ENCODE assay signal across 8 cellular contexts in the genomic region with DNA sequence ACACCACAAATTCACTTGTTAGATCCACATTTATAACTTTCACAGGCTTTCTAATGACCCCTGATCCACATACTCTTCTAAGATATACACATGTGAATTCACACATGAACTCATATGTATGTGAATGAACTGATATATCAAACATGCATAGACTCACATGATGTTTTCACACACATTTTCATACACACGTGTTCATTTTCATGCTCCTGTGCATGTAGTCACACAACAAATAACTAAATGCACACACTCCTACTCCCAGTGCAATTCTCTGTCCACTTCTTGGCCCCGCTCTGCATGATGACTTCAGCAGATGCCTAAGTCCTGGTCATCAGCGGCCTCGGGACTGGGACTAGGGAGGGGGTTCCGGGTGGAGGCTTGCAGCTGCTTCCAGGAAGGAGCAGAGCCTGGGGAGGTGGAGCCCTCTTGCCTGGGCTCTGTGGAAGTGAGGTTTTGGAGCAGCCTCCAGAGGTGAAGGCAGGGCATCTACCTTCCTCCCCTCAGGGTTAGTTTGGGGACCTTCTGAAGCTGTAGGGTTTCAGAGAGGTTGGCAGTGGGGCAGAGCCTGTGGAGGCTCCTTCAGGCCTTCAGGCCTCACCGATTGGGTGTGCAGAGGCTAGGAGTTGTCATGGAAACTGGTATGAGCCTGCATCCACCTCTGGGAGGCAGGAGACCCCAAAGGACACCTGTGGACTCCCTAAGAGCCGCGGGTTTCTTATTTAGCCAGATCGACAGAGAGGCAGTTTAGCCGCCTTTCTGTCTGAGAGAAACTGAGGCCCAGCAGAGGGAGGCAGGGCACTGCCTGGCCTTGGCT. TPM values are rescaled to one million over a fixed set of nuclear protein-coding genes. Genes with fewer than 3 reads are reported as not detected.
DNase-seq lines count a peak whose midpoint lies in the region; ATAC-seq and TF ChIP-seq lines count a peak whose summit lies in the region.

No MANE protein-coding gene starts in this region.

- intact Hi-C loops in activated T-helper 1 cell treated with anti-CD3 and anti-CD28 coated beads, Interleukin-12 subunit alpha, Interleukin-12 subunit beta, Interleukin-2, Interleukin-4 antibody, amounts not matched to agents 30 ng/mL and 10 ng/mL and 1 ng/mL, durations not matched to agents 14 hours and 24 hours and 36 hours (cut with micrococcal nuclease), result no loop called here

- ATAC-seq in omental fat pad (ENCODE audit: low FRiP score) (peak; percentile 37), GM18498 (IDR thresholded peaks at IDR 0.05; ENCODE audit: unreplicated experiment) (no peak)

- H3K4me3 Mint-ChIP-seq in activated T-helper 1 cell treated with anti-CD3 and anti-CD28 coated beads, Interleukin-12 subunit alpha, Interleukin-12 subunit beta, Interleukin-2, Interleukin-4 antibody, amounts not matched to agents 30 ng/mL and 10 ng/mL and 1 ng/mL, durations not matched to agents 14 hours and 24 hours and 36 hours, result peak overlapping the region; percentile 76

- no peak for TF ChIP-seq CTCF in omental fat pad (IDR thresholded peaks at IDR 0.05)

- peaks cover 20% of the 10 kb centered on the region for H3K4me1 Mint-ChIP-seq in activated T-helper 1 cell treated with anti-CD3 and anti-CD28 coated beads, Interleukin-12 subunit alpha, Interleukin-12 subunit beta, Interleukin-2, Interleukin-4 antibody, amounts not matched to agents 30 ng/mL and 10 ng/mL and 1 ng/mL, durations not matched to agents 14 hours and 24 hours and 36 hours (ENCODE audit: low read depth)

- DNase-seq in GOT3 (lab: John Stamatoyannopoulos, UW) (peak; percentile 16), glomerular endothelial cell (ENCODE audit: extremely low read depth, low read depth, low spot score) (peak; percentile 68), omental fat pad (ENCODE audit: low spot score) (peak; percentile 71), NCI-H345 (lab: John Stamatoyannopoulos, UW) (no peak), HPDE6-E6E7 (ENCODE audit: extremely low spot score) (no peak)
- no peak for DNase-seq in activated T-helper 1 cell treated with anti-CD3 and anti-CD28 coated beads, Interleukin-12 subunit alpha, Interleukin-12 subunit beta, Interleukin-2, Interleukin-4 antibody, amounts not matched to agents 30 ng/mL and 10 ng/mL and 1 ng/mL, durations not matched to agents 14 hours and 24 hours and 36 hours (ENCODE audit: low spot score)
- no peak for DNase-seq in stimulated activated CD4-positive, alpha-beta T cell treated with anti-CD3 and anti-CD28 coated beads, Interleukin-2, amount 100 ng/mL, for 24 hours

- peak overlapping the region; percentile 8 for H3K27ac Mint-ChIP-seq in activated T-helper 1 cell treated with anti-CD3 and anti-CD28 coated beads, Interleukin-12 subunit alpha, Interleukin-12 subunit beta, Interleukin-2, Interleukin-4 antibody, amounts not matched to agents 30 ng/mL and 10 ng/mL and 1 ng/mL, durations not matched to agents 14 hours and 24 hours and 36 hours

- H3K27me3 Mint-ChIP-seq in activated T-helper 1 cell treated with anti-CD3 and anti-CD28 coated beads, Interleukin-12 subunit alpha, Interleukin-12 subunit beta, Interleukin-2, Interleukin-4 antibody, amounts not matched to agents 30 ng/mL and 10 ng/mL and 1 ng/mL, durations not matched to agents 14 hours and 24 hours and 36 hours (ENCODE audit: insufficient read depth), result peaks cover 4% of the 10 kb centered on the region

- H3K36me3 Mint-ChIP-seq in activated T-helper 1 cell treated with anti-CD3 and anti-CD28 coated beads, Interleukin-12 subunit alpha, Interleukin-12 subunit beta, Interleukin-2, Interleukin-4 antibody, amounts not matched to agents 30 ng/mL and 10 ng/mL and 1 ng/mL, durations not matched to agents 14 hours and 24 hours and 36 hours (ENCODE audit: low read depth), result peaks cover 7% of the 10 kb centered on the region

- H3K9me3 Mint-ChIP-seq in activated T-helper 1 cell treated with anti-CD3 and anti-CD28 coated beads, Interleukin-12 subunit alpha, Interleukin-12 subunit beta, Interleukin-2, Interleukin-4 antibody, amounts not matched to agents 30 ng/mL and 10 ng/mL and 1 ng/mL, durations not matched to agents 14 hours and 24 hours and 36 hours, result no peaks in the 10 kb centered on the region

RNA-seq across cellular contexts. Expression of gene LZTS2, which starts 1.8 kb away (rescaled TPM):
- 22.3 TPM in 2 replicates for total RNA-seq in activated T-helper 1 cell treated with anti-CD3 and anti-CD28 coated beads, Interleukin-12 subunit alpha, Interleukin-12 subunit beta, Interleukin-2, Interleukin-4 antibody, amounts not matched to agents 30 ng/mL and 10 ng/mL and 1 ng/mL, durations not matched to agents 14 hours and 24 hours and 36 hours
- total RNA-seq in glomerular endothelial cell (109 and 114 TPM in 2 replicates), omental fat pad (10 to 100 TPM; 59.4 to 98.0 (median 72.6) TPM)

RNA-seq across cellular contexts. Expression of gene TWNK, which starts 14.1 kb away (rescaled TPM):
- 41.1 and 42.3 TPM in 2 replicates for total RNA-seq in activated T-helper 1 cell treated with anti-CD3 and anti-CD28 coated beads, Interleukin-12 subunit alpha, Interleukin-12 subunit beta, Interleukin-2, Interleukin-4 antibody, amounts not matched to agents 30 ng/mL and 10 ng/mL and 1 ng/mL, durations not matched to agents 14 hours and 24 hours and 36 hours
- total RNA-seq in glomerular endothelial cell, result 4.7 and 11.6 TPM in 2 replicates
- 10 to 100 TPM in 1 of 4 donors, 1 to 10 TPM in 3; 4.6 to 20.8 (median 6.9) TPM for total RNA-seq in omental fat pad

RNA-seq across cellular contexts. Expression of gene MRPL43, which starts 14.1 kb away (rescaled TPM):
- 61.5 and 63.2 TPM in 2 replicates for total RNA-seq in activated T-helper 1 cell treated with anti-CD3 and anti-CD28 coated beads, Interleukin-12 subunit alpha, Interleukin-12 subunit beta, Interleukin-2, Interleukin-4 antibody, amounts not matched to agents 30 ng/mL and 10 ng/mL and 1 ng/mL, durations not matched to agents 14 hours and 24 hours and 36 hours
- total RNA-seq in glomerular endothelial cell (80.9 and 85.6 TPM in 2 replicates), omental fat pad (10 to 100 TPM; 59.7 to 97.0 (median 79.3) TPM)

RNA-seq across cellular contexts. Expression of gene PDZD7, which starts 29.5 kb away (rescaled TPM):
- total RNA-seq in activated T-helper 1 cell treated with anti-CD3 and anti-CD28 coated beads, Interleukin-12 subunit alpha, Interleukin-12 subunit beta, Interleukin-2, Interleukin-4 antibody, amounts not matched to agents 30 ng/mL and 10 ng/mL and 1 ng/mL, durations not matched to agents 14 hours and 24 hours and 36 hours, result 0.47 and 0.54 TPM in 2 replicates
- total RNA-seq in glomerular endothelial cell (0.82 and 1.2 TPM in 2 replicates), omental fat pad (1 to 10 TPM in 1 of 4 donors, under 1 TPM in 3; 0.12 to 3.3 (median 0.30) TPM)

RNA-seq across cellular contexts. Expression of gene SFXN3, which starts 29.6 kb away (rescaled TPM):
- 34.8 and 39.0 TPM in 2 replicates for total RNA-seq in activated T-helper 1 cell treated with anti-CD3 and anti-CD28 coated beads, Interleukin-12 subunit alpha, Interleukin-12 subunit beta, Interleukin-2, Interleukin-4 antibody, amounts not matched to agents 30 ng/mL and 10 ng/mL and 1 ng/mL, durations not matched to agents 14 hours and 24 hours and 36 hours
- total RNA-seq in glomerular endothelial cell (112 and 151 TPM in 2 replicates), omental fat pad (10 to 100 TPM; 54.8 to 97.3 (median 71.2) TPM)

Comparison
In these comparisons a context has a peak if more than half of its experiments do, and no peak if none do; other contexts are left out.
1. DNase-seq: peak in GOT3 (single experiment), glomerular endothelial cell (single experiment) and omental fat pad (single experiment); none in activated T-helper 1 cell treated with anti-CD3 and anti-CD28 coated beads, Interleukin-12 subunit alpha, Interleukin-12 subunit beta, Interleukin-2, Interleukin-4 antibody, amounts not matched to agents 30 ng/mL and 10 ng/mL and 1 ng/mL, durations not matched to agents 14 hours and 24 hours and 36 hours (single experiment), stimulated activated CD4-positive, alpha-beta T cell treated with anti-CD3 and anti-CD28 coated beads, Interleukin-2, amount 100 ng/mL, for 24 hours (0 of 2), NCI-H345 (single experiment) and HPDE6-E6E7 (single experiment).